Comparison of ENCODE assay signal across 22 cellular contexts in the genomic region with DNA sequence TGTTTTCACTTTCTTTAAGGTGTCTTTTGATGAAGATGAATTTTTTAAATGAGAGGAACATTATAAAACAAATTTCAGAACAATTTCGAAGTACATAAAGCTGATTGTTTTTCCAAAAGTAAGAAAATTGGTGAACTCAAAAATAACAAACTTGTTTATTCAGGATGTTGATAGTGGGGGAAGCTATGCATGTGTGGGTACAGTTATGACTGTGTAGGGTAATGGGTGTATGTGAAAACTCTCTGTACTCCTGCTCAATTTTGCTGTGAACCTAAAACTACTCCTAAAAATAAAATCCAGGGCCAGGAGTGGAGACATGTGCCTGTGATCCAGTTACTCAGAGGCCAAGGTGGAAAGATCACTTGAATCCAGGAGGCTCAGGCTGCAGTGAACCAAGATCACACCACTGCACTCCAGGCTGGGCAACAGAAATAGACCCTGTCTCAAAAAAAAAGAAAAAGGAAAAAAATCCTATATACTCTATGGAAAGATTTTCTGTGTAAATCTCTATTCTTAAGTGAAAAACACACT. TPM values are rescaled to one million over a fixed set of nuclear protein-coding genes. Genes with fewer than 3 reads are reported as not detected.
DNase-seq lines count a peak whose midpoint lies in the region; ATAC-seq and TF ChIP-seq lines count a peak whose summit lies in the region.
"Had no signal": no experiment of that assay in that cellular context is flagged by ENCODE, and none has a peak within 500 bp of the region (broad histone marks: within the 10 kb centered on the region; RNA-seq: fewer than 3 reads in every experiment).

No MANE protein-coding gene starts in this region.

- intact Hi-C loops in activated T-helper 1 cell treated with anti-CD3 and anti-CD28 coated beads, Interleukin-12 subunit alpha, Interleukin-12 subunit beta, Interleukin-2, Interleukin-4 antibody, amounts not matched to agents 30 ng/mL and 10 ng/mL and 1 ng/mL, durations not matched to agents 14 hours and 24 hours and 36 hours (cut with micrococcal nuclease) = no loop called here
- intact Hi-C loops in psoas muscle (cut with DNase I) = no loop called here
- intact Hi-C loops in ovary (cut with DNase I) = no loop called here

- WGBS in psoas muscle, 3 donors = 88 to 100% (median 96%) methylated on average over 1 of the region's 1 CpG
- WGBS in ovary, 3 donors = 43 to 74% (median 50%) methylated on average over 1 of the region's 1 CpG

- H3K4me1 ChIP-seq in psoas muscle (peaks cover 24% of the 10 kb centered on the region), ovary (ENCODE audit: insufficient read depth) (peaks cover 2% of the 10 kb centered on the region), SJCRH30 (no peaks in the 10 kb centered on the region)
- H3K4me1 ChIP-seq: Caco-2, SJSA1 had no signal

- ATAC-seq in GM19438 (IDR thresholded peaks at IDR 0.05; ENCODE audit: low read depth, unreplicated experiment) (peak; percentile 59), psoas muscle (peak; percentile 34 to 57 (median 41))
- ATAC-seq: left lung had no signal

- H3K9me3 Mint-ChIP-seq in activated naive CD8-positive, alpha-beta T cell (ENCODE audit: low read depth) = no peaks in the 10 kb centered on the region
- H3K9me3 Mint-ChIP-seq in activated naive CD8-positive, alpha-beta T cell treated with anti-CD3 and anti-CD28 coated beads for 36 hours = no peaks in the 10 kb centered on the region
- H3K9me3 Mint-ChIP-seq in activated T-helper 1 cell treated with anti-CD3 and anti-CD28 coated beads, Interleukin-12 subunit alpha, Interleukin-12 subunit beta, Interleukin-2, Interleukin-4 antibody, amounts not matched to agents 30 ng/mL and 10 ng/mL and 1 ng/mL, durations not matched to agents 14 hours and 24 hours and 36 hours = no peaks in the 10 kb centered on the region

- H3K4me1 Mint-ChIP-seq in activated naive CD8-positive, alpha-beta T cell (ENCODE audit: low read depth) = peaks cover 26% of the 10 kb centered on the region
- peaks cover 14% of the 10 kb centered on the region for H3K4me1 Mint-ChIP-seq in activated naive CD8-positive, alpha-beta T cell treated with anti-CD3 and anti-CD28 coated beads for 36 hours
- H3K4me1 Mint-ChIP-seq in activated T-helper 1 cell treated with anti-CD3 and anti-CD28 coated beads, Interleukin-12 subunit alpha, Interleukin-12 subunit beta, Interleukin-2, Interleukin-4 antibody, amounts not matched to agents 30 ng/mL and 10 ng/mL and 1 ng/mL, durations not matched to agents 14 hours and 24 hours and 36 hours (ENCODE audit: low read depth) = peaks cover 29% of the 10 kb centered on the region

- H3K27me3 ChIP-seq in psoas muscle (ENCODE audit: insufficient read depth in 3 of 3, low read length in 2 of 3) = no peaks in the 10 kb centered on the region
- H3K27me3 ChIP-seq in ovary = no peaks in the 10 kb centered on the region
- no peaks in the 10 kb centered on the region for H3K27me3 ChIP-seq in SJCRH30
- H3K27me3 ChIP-seq: left lung, SJSA1 had no signal

- H3K36me3 ChIP-seq in psoas muscle (ENCODE audit: insufficient read depth in 1 of 2, low read depth in 1 of 2) = peaks cover 0 to 16% of the 10 kb centered on the region in 2 donors
- no peaks in the 10 kb centered on the region for H3K36me3 ChIP-seq in ovary
- no peaks in the 10 kb centered on the region for H3K36me3 ChIP-seq in SJCRH30
- H3K36me3 ChIP-seq: SJSA1 had no signal

- peak overlapping the region; percentile 18 for H3K27ac Mint-ChIP-seq in activated naive CD8-positive, alpha-beta T cell
- no peak overlapping the region for H3K27ac Mint-ChIP-seq in activated naive CD8-positive, alpha-beta T cell treated with anti-CD3 and anti-CD28 coated beads for 36 hours
- H3K27ac Mint-ChIP-seq in activated T-helper 1 cell treated with anti-CD3 and anti-CD28 coated beads, Interleukin-12 subunit alpha, Interleukin-12 subunit beta, Interleukin-2, Interleukin-4 antibody, amounts not matched to agents 30 ng/mL and 10 ng/mL and 1 ng/mL, durations not matched to agents 14 hours and 24 hours and 36 hours = peak overlapping the region; percentile 37
- H3K27ac Mint-ChIP-seq: type B pancreatic cell had no signal

- H3K27ac ChIP-seq in psoas muscle (peak overlapping the region; percentile 50), ovary (no peak overlapping the region), SJCRH30 (no peak overlapping the region)
- H3K27ac ChIP-seq: KMS-11, left lung, SJSA1 had no signal

- TF ChIP-seq POLR2A in ovary (IDR thresholded peaks at IDR 0.05) = no peak

- TF ChIP-seq CTCF in psoas muscle (IDR thresholded peaks at IDR 0.05) (no peak), ovary (IDR thresholded peaks at IDR 0.05) (no peak), GM13976 (IDR thresholded peaks at IDR 0.05; ENCODE audit: borderline replicate concordance, control extremely low read depth, extremely low read depth, insufficient read depth, missing control alignments) (no peak)

- no peaks in the 10 kb centered on the region for H3K27me3 Mint-ChIP-seq in activated naive CD8-positive, alpha-beta T cell
- no peaks in the 10 kb centered on the region for H3K27me3 Mint-ChIP-seq in activated naive CD8-positive, alpha-beta T cell treated with anti-CD3 and anti-CD28 coated beads for 36 hours
- H3K27me3 Mint-ChIP-seq in activated T-helper 1 cell treated with anti-CD3 and anti-CD28 coated beads, Interleukin-12 subunit alpha, Interleukin-12 subunit beta, Interleukin-2, Interleukin-4 antibody, amounts not matched to agents 30 ng/mL and 10 ng/mL and 1 ng/mL, durations not matched to agents 14 hours and 24 hours and 36 hours (ENCODE audit: insufficient read depth) = no peaks in the 10 kb centered on the region
- H3K27me3 Mint-ChIP-seq: naive B cell, type B pancreatic cell had no signal

- H3K4me3 ChIP-seq in psoas muscle = no peak overlapping the region
- no peak overlapping the region for H3K4me3 ChIP-seq in ovary
- no peak overlapping the region for H3K4me3 ChIP-seq in SJCRH30
- H3K4me3 ChIP-seq: left lung, SJSA1 had no signal

- H3K9me3 ChIP-seq in psoas muscle = no peaks in the 10 kb centered on the region
- H3K9me3 ChIP-seq in ovary = no peaks in the 10 kb centered on the region
- no peaks in the 10 kb centered on the region for H3K9me3 ChIP-seq in SJCRH30 (replicated peaks)
- H3K9me3 ChIP-seq: Caco-2, left lung, SJSA1 had no signal

- no peak for DNase-seq in activated naive CD8-positive, alpha-beta T cell treated with anti-CD3 and anti-CD28 coated beads for 36 hours
- no peak for DNase-seq in activated T-helper 1 cell treated with anti-CD3 and anti-CD28 coated beads, Interleukin-12 subunit alpha, Interleukin-12 subunit beta, Interleukin-2, Interleukin-4 antibody, amounts not matched to agents 30 ng/mL and 10 ng/mL and 1 ng/mL, durations not matched to agents 14 hours and 24 hours and 36 hours (ENCODE audit: low spot score)
- no peak for DNase-seq in psoas muscle
- DNase-seq in ovary = no peak
- no peak for DNase-seq in SJCRH30
- no peak for DNase-seq in GM13976 (ENCODE audit: low spot score)
- DNase-seq: activated CD4-positive, CD25-positive, alpha-beta regulatory T cell treated with anti-CD3 and anti-CD28 coated beads, Interleukin-2, amount 50 U/mL, for 72 hours; activated effector memory CD4-positive, alpha-beta T cell treated with anti-CD3 and anti-CD28 coated beads, Interleukin-2, amount 50 U/mL, for 16 hours; Caco-2; hypothalamus; left lung; MM.1S; naive B cell; NCI-H2029 treated with DMSO at 0.1 percent for 48 hours; NCI-H748 treated with DMSO at 0.1 percent for 48 hours; retina; stimulated activated CD4-positive, alpha-beta T cell treated with anti-CD3 and anti-CD28 coated beads, Interleukin-2, amount 100 ng/mL, for 24 hours had no signal

- peaks cover 6% of the 10 kb centered on the region for H3K36me3 Mint-ChIP-seq in activated naive CD8-positive, alpha-beta T cell
- peaks cover 12% of the 10 kb centered on the region for H3K36me3 Mint-ChIP-seq in activated naive CD8-positive, alpha-beta T cell treated with anti-CD3 and anti-CD28 coated beads for 36 hours
- H3K36me3 Mint-ChIP-seq in activated T-helper 1 cell treated with anti-CD3 and anti-CD28 coated beads, Interleukin-12 subunit alpha, Interleukin-12 subunit beta, Interleukin-2, Interleukin-4 antibody, amounts not matched to agents 30 ng/mL and 10 ng/mL and 1 ng/mL, durations not matched to agents 14 hours and 24 hours and 36 hours (ENCODE audit: low read depth) = peaks cover 5% of the 10 kb centered on the region

- H3K4me3 Mint-ChIP-seq in activated naive CD8-positive, alpha-beta T cell = no peak overlapping the region
- H3K4me3 Mint-ChIP-seq in activated naive CD8-positive, alpha-beta T cell treated with anti-CD3 and anti-CD28 coated beads for 36 hours = no peak overlapping the region
- no peak overlapping the region for H3K4me3 Mint-ChIP-seq in activated T-helper 1 cell treated with anti-CD3 and anti-CD28 coated beads, Interleukin-12 subunit alpha, Interleukin-12 subunit beta, Interleukin-2, Interleukin-4 antibody, amounts not matched to agents 30 ng/mL and 10 ng/mL and 1 ng/mL, durations not matched to agents 14 hours and 24 hours and 36 hours
- H3K4me3 Mint-ChIP-seq: naive B cell, type B pancreatic cell had no signal

- in situ Hi-C loops in GM13976 (cut with MboI; ENCODE audit: low sequenced_read_pairs, unreplicated experiment) = no loop called here

- no peak for TF ChIP-seq EP300 in ovary (IDR thresholded peaks at IDR 0.05)

RNA-seq across cellular contexts. Expression of gene PIK3CB, which starts 37.2 kb away (rescaled TPM):
- 10 to 100 TPM; 17.4 to 20.5 TPM for total RNA-seq in activated naive CD8-positive, alpha-beta T cell treated with anti-CD3 and anti-CD28 coated beads for 36 hours
- 19.3 and 22.0 TPM in 2 replicates for total RNA-seq in activated T-helper 1 cell treated with anti-CD3 and anti-CD28 coated beads, Interleukin-12 subunit alpha, Interleukin-12 subunit beta, Interleukin-2, Interleukin-4 antibody, amounts not matched to agents 30 ng/mL and 10 ng/mL and 1 ng/mL, durations not matched to agents 14 hours and 24 hours and 36 hours
- total RNA-seq in psoas muscle = 10 to 100 TPM; 14.6 to 46.3 (median 24.5) TPM
- polyA plus RNA-seq in psoas muscle = 10 to 100 TPM in 2 of 3 donors, 1 to 10 TPM in 1; 5.8 to 39.1 (median 18.1) TPM
- total RNA-seq in ovary = 10 to 100 TPM; 14.4 to 27.1 (median 21.0) TPM
- 10 to 100 TPM; 10.6 to 15.6 TPM for polyA plus RNA-seq in ovary
- total RNA-seq in SJCRH30 (2014; rRNA removed; shearing (Covaris generic)) = 4.9 and 5.6 TPM in 2 replicates
